In the genomic region with DNA sequence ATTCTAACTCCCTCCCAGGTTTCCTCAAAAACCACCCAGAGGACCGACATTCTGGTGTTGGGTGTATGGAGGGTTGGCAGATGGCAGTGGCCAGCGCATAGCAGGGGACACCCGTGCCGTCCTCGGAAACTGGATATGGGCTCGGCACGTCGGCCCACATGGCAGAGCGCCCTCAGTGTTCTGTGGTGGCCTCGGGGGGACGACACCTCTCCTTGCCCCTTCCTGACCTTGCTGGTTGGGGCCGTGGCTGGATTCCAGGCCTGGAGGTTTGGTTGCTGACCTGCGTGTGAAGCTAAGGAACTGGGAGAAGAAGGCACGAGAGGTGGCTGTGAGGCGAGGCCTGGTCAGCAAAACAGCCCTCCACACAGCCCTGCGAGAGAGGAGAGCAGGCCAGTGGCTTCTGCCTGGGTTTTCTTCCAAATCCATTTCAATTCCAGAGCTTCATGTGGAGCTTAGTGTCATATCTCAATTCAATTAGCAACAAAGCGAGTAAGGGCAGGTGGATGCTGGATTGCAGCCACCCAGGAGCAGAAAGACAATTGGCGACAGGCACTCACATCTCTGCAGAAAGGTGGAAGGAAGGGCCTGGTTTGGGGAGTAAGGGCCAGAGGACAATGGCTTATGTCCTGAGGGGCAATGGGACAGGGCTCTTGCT, we compare ENCODE assay signal across 20 cellular contexts.
DNase-seq lines count a peak whose midpoint lies in the region; ATAC-seq and TF ChIP-seq lines count a peak whose summit lies in the region.
"Had no signal": no experiment of that assay in that cellular context is flagged by ENCODE, and none has a peak within 500 bp of the region (broad histone marks: within the 10 kb centered on the region; RNA-seq: fewer than 3 reads in every experiment).

No MANE protein-coding gene starts in this region.

- no peaks in the 10 kb centered on the region for H3K23me2 ChIP-seq in H9 (ENCODE audit: insufficient read length, low read depth, low read length, poor library complexity, severe bottlenecking)

- H3K27ac Mint-ChIP-seq in H9 (0 out of 7 replicates have a peak overlapping the region, but pooled peaks of 1 of the 3 experiments have one; percentile 16), endodermal cell (no peak overlapping the region)
- H3K27ac Mint-ChIP-seq: B cell; CD4-positive, CD25-positive, alpha-beta regulatory T cell; GM23338 had no signal

- peak overlapping the region; percentile 95 for H3K4me2 ChIP-seq in BLaER1
- no peak overlapping the region for H3K4me2 ChIP-seq in H9 (ENCODE audit: insufficient read depth, insufficient read length, low read length)
- no peak overlapping the region for H3K4me2 ChIP-seq in osteoblast (ENCODE audit: insufficient read depth, low read length)
- H3K4me2 ChIP-seq: GM23338, PC-9 had no signal

- H3K27me3 ChIP-seq in BLaER1 (no peaks in the 10 kb centered on the region), H9 (ENCODE audit: insufficient read depth, low read length) (no peaks in the 10 kb centered on the region), endodermal cell (ENCODE audit: control insufficient read depth, insufficient read depth, low read length, poor library complexity, severe bottlenecking) (no peaks in the 10 kb centered on the region), osteoblast (ENCODE audit: insufficient read depth, low read length) (no peaks in the 10 kb centered on the region)

- H3K27ac ChIP-seq in BLaER1 (peak overlapping the region; percentile 96), H9 (ENCODE audit: insufficient read length, low read depth, low read length) (no peak overlapping the region), endodermal cell (ENCODE audit: low read depth, low read length) (no peak overlapping the region), osteoblast (ENCODE audit: low read depth, low read length) (no peak overlapping the region), substantia nigra (ENCODE audit: low read depth, low read length, poor library complexity, severe bottlenecking) (no peak overlapping the region)
- H3K27ac ChIP-seq: PC-9 had no signal

- H3K14ac ChIP-seq in H9 (ENCODE audit: insufficient read depth, low read length) = no peak overlapping the region

- H2BK5ac ChIP-seq in H9 (ENCODE audit: insufficient read length, low read length) = no peak overlapping the region

- H3K36me3 ChIP-seq in BLaER1 (no peaks in the 10 kb centered on the region), endodermal cell (ENCODE audit: control insufficient read depth, insufficient read depth, low read length) (no peaks in the 10 kb centered on the region), osteoblast (ENCODE audit: insufficient read depth, low read length) (no peaks in the 10 kb centered on the region)

- H3K9me3 ChIP-seq in BLaER1 = no peaks in the 10 kb centered on the region
- H3K9me3 ChIP-seq in H9 (ENCODE audit: control insufficient read depth, low read depth, low read length) = no peaks in the 10 kb centered on the region
- no peaks in the 10 kb centered on the region for H3K9me3 ChIP-seq in endodermal cell (ENCODE audit: control insufficient read depth, low read length)
- peaks cover 2% of the 10 kb centered on the region for H3K9me3 ChIP-seq in osteoblast (ENCODE audit: low read depth, low read length)

- H4K8ac ChIP-seq in H9 (replicated peaks; ENCODE audit: insufficient read length, low read depth, low read length) = no peak overlapping the region

- H3K79me2 ChIP-seq in H9 (ENCODE audit: insufficient read depth, low read length) (no peaks in the 10 kb centered on the region), osteoblast (ENCODE audit: insufficient read depth, low read length) (no peaks in the 10 kb centered on the region)

- H3K23ac ChIP-seq in H9 (ENCODE audit: insufficient read length, low read depth, low read length) = no peak overlapping the region

- H3K36me3 Mint-ChIP-seq in H9 (ENCODE audit: insufficient read depth in 1 of 3, low read depth in 3 of 3) (no peaks in the 10 kb centered on the region), endodermal cell (ENCODE audit: low read depth) (no peaks in the 10 kb centered on the region)
- H3K36me3 Mint-ChIP-seq: CD4-positive, CD25-positive, alpha-beta regulatory T cell had no signal

- H3K27me3 Mint-ChIP-seq in H9 (ENCODE audit: low read depth) = peaks cover 4% of the 10 kb centered on the region
- H3K27me3 Mint-ChIP-seq in endodermal cell (ENCODE audit: insufficient read depth) = no peaks in the 10 kb centered on the region

- no peak for ATAC-seq in HG03159 (IDR thresholded peaks at IDR 0.05; ENCODE audit: unreplicated experiment)
- ATAC-seq: GM12878, GM23338 had no signal

- no peak overlapping the region for H4K5ac ChIP-seq in H9 (ENCODE audit: insufficient read length, low read depth, low read length)

- H2AFZ ChIP-seq in H9 (ENCODE audit: low read length) (no peak overlapping the region), osteoblast (ENCODE audit: low read length) (no peak overlapping the region)
- H2AFZ ChIP-seq: GM23338, PC-9 had no signal

- H3K4me1 Mint-ChIP-seq in H9 (peaks cover under 1 to 6% of the 10 kb centered on the region in 2 experiments; a peak in 2 of 4 replicates), endodermal cell (no peaks in the 10 kb centered on the region)
- H3K4me1 Mint-ChIP-seq: B cell; CD4-positive, CD25-positive, alpha-beta regulatory T cell had no signal

- no peak overlapping the region for H2AK5ac ChIP-seq in H9 (ENCODE audit: insufficient read length, low read length)

- no peak overlapping the region for H3K4ac ChIP-seq in H9 (ENCODE audit: low read depth, low read length)

- H3T11ph ChIP-seq in H9 (ENCODE audit: low read length) = no peak overlapping the region

- H3K4me3 Mint-ChIP-seq in H9 = no peak overlapping the region
- no peak overlapping the region for H3K4me3 Mint-ChIP-seq in endodermal cell
- H3K4me3 Mint-ChIP-seq: B cell; CD4-positive, CD25-positive, alpha-beta regulatory T cell; GM23338 had no signal

- H2BK20ac ChIP-seq in H9 (ENCODE audit: low read depth, low read length, poor library complexity, severe bottlenecking) = no peak overlapping the region

- no peak overlapping the region for H3K18ac ChIP-seq in H9 (ENCODE audit: insufficient read length, low read depth, low read length)

- no CpG with 5 or more reads among the region's 18 CpGs for WGBS in H9 (ENCODE audit: extremely low coverage, insufficient read length, low lambda C conversion rate)
- 90 to 96% methylated on average over 5 to 18 of the region's 18 CpGs for WGBS in endodermal cell (ENCODE audit: insufficient coverage in 1 of 2, insufficient read length in 1 of 2), 2 experiments

- H3K4me1 ChIP-seq in BLaER1 (peaks cover 68% of the 10 kb centered on the region), H9 (ENCODE audit: insufficient read depth, low read length) (no peaks in the 10 kb centered on the region), endodermal cell (ENCODE audit: control insufficient read depth, insufficient read depth, low read length) (no peaks in the 10 kb centered on the region), osteoblast (ENCODE audit: insufficient read depth, low read length) (no peaks in the 10 kb centered on the region)

- H3K9me3 Mint-ChIP-seq in H9 = peaks cover 0 to 3% of the 10 kb centered on the region in 2 experiments; a peak in 1 of 5 replicates
- H3K9me3 Mint-ChIP-seq in endodermal cell = no peaks in the 10 kb centered on the region
- H3K9me3 Mint-ChIP-seq: GM23338 had no signal

- H3K79me1 ChIP-seq in H9 (ENCODE audit: insufficient read depth, low read depth, low read length, poor library complexity, severe bottlenecking) = no peaks in the 10 kb centered on the region

- DNase-seq in H9 (peak; percentile 14), endodermal cell (peak; percentile 34), osteoblast (ENCODE audit: insufficient read length, low spot score, missing footprints) (peak; percentile 37), substantia nigra (lab: John Stamatoyannopoulos, UW) (no peak), NCI-H2081 treated with DMSO at 0.1 percent for 48 hours (lab: John Stamatoyannopoulos, UW) (no peak)
- DNase-seq: CD4-positive, CD25-positive, alpha-beta regulatory T cell; HCEC 1CT; KBM-7; NCI-H1092 treated with DMSO at 0.1 percent for 48 hours; NCI-H1436 treated with DMSO at 0.1 percent for 48 hours; NCI-H1930; NCI-H226; NCI-H524 treated with DMSO at 0.1 percent for 48 hours; PC-9; SHP77 had no signal

- no peak for TF ChIP-seq CTCF in H9 (conservative IDR thresholded peaks at IDR 0.05)
- no peak for TF ChIP-seq CTCF in endodermal cell (conservative IDR thresholded peaks at IDR 0.05)
- TF ChIP-seq CTCF in osteoblast (IDR thresholded peaks at IDR 0.05; ENCODE audit: extremely low read depth, low read depth, low read length) = no peak

- no peak overlapping the region for H4K91ac ChIP-seq in H9 (ENCODE audit: insufficient read length, low read depth, low read length)

- no peak overlapping the region for H2BK120ac ChIP-seq in H9 (ENCODE audit: low read depth, low read length, poor library complexity, severe bottlenecking)

- no peak overlapping the region for H2BK15ac ChIP-seq in H9 (ENCODE audit: low read depth, low read length)

- H3K56ac ChIP-seq in H9 (ENCODE audit: insufficient read length, low read depth, low read length) = no peak overlapping the region

- no peaks in the 10 kb centered on the region for H4K20me1 ChIP-seq in BLaER1
- no peaks in the 10 kb centered on the region for H4K20me1 ChIP-seq in H9 (ENCODE audit: control insufficient read depth, insufficient read depth, insufficient read length)
- no peaks in the 10 kb centered on the region for H4K20me1 ChIP-seq in osteoblast (ENCODE audit: insufficient read depth, low read length)

- H3K9ac ChIP-seq in BLaER1 (peak overlapping the region; percentile 82), H9 (ENCODE audit: extremely low read depth, insufficient read length, low read length) (no peak overlapping the region), endodermal cell (ENCODE audit: extremely low read depth, low read length, poor library complexity, severe bottlenecking) (no peak overlapping the region)

- no peak overlapping the region for H2BK12ac ChIP-seq in H9 (ENCODE audit: insufficient read length, low read depth, low read length)

- H3K4me3 ChIP-seq in BLaER1 (0 out of 2 replicates have a peak overlapping the region, but pooled peaks have one; percentile 41), endodermal cell (ENCODE audit: low read length) (no peak overlapping the region), osteoblast (ENCODE audit: insufficient read depth, low read length) (no peak overlapping the region)
- H3K4me3 ChIP-seq: GM12878, GM23338, PC-9 had no signal

Comparison
In these comparisons a context has a peak if more than half of its experiments do, and no peak if none do; other contexts are left out.
1. DNase-seq: peak in H9 (single experiment), endodermal cell (single experiment) and osteoblast (single experiment); none in substantia nigra (0 of 49) and NCI-H2081 treated with DMSO at 0.1 percent for 48 hours (single experiment).